10 cellular contexts compared by ENCODE assay signal in genomic region chr18:48927286-48928080, GRCh38. TPM values are rescaled to one million over a fixed set of nuclear protein-coding genes. Genes with fewer than 3 reads are reported as not detected.
A peak's percentile ranks its signal among the peaks of the same experiment; 100 is the strongest.
DNase-seq lines count a peak whose midpoint lies in the region; ATAC-seq and TF ChIP-seq lines count a peak whose summit lies in the region.
"Had no signal": no experiment of that assay in that cellular context is flagged by ENCODE, and none has a peak within 500 bp of the region (broad histone marks: within the 10 kb centered on the region; RNA-seq: fewer than 3 reads in every experiment).

No MANE protein-coding gene starts in this region.

- H3K9me3 ChIP-seq in BLaER1 (no peaks in the 10 kb centered on the region), ascending aorta (no peaks in the 10 kb centered on the region), muscle layer of colon (ENCODE audit: low read length) (no peaks in the 10 kb centered on the region), PC-3 (ENCODE audit: low read length) (no peaks in the 10 kb centered on the region)

- H3K27ac ChIP-seq in BLaER1: no peak overlapping the region
- 0 out of 2 replicates have a peak overlapping the region, but pooled peaks have one; percentile 19 for H3K27ac ChIP-seq in GM23338 (ENCODE audit: low read depth)
- H3K27ac ChIP-seq in ascending aorta: peak overlapping the region; percentile 97 to 99
- H3K27ac ChIP-seq in muscle layer of colon (ENCODE audit: low read depth, low read length): peak overlapping the region; percentile 27
- H3K27ac ChIP-seq in PC-3 (ENCODE audit: low read length): no peak overlapping the region

- H3K36me3 ChIP-seq in BLaER1 (peaks cover 9% of the 10 kb centered on the region; the same call in 1 of the 2 replicates), GM23338 (ENCODE audit: insufficient read depth) (no peaks in the 10 kb centered on the region), ascending aorta (peaks cover 0 to 2% of the 10 kb centered on the region in 2 donors), muscle layer of colon (ENCODE audit: insufficient read depth, low read length) (no peaks in the 10 kb centered on the region), PC-3 (ENCODE audit: low read depth, low read length) (no peaks in the 10 kb centered on the region)

- H3K4me1 ChIP-seq in BLaER1 (peaks cover 99% of the 10 kb centered on the region), GM23338 (ENCODE audit: insufficient read depth) (peaks cover 91% of the 10 kb centered on the region), ascending aorta (peaks cover 55 to 94% of the 10 kb centered on the region in 2 donors), muscle layer of colon (ENCODE audit: insufficient read depth, low read length) (peaks cover 91% of the 10 kb centered on the region), PC-3 (ENCODE audit: insufficient read depth, low read length) (peaks cover 13% of the 10 kb centered on the region)

- 0 out of 3 replicates have a peak, but pooled peaks cover 3% of the 10 kb centered on the region for H3K9me3 Mint-ChIP-seq in GM23338

- POLR2A ChIA-PET in PC-3 (lab: Charles Lee; ENCODE audit: unreplicated experiment): no interaction called here

- TF ChIP-seq CTCF in GM23338 (conservative IDR thresholded peaks at IDR 0.05; ENCODE audit: low read depth in 2 of 2) (no peak), ascending aorta (IDR thresholded peaks at IDR 0.05) (no peak), PC-3 (conservative IDR thresholded peaks at IDR 0.05; ENCODE audit: low read depth, low read length) (no peak)

- H3K9ac ChIP-seq in BLaER1 (no peak overlapping the region), muscle layer of colon (ENCODE audit: low read length) (no peak overlapping the region), PC-3 (ENCODE audit: low read length) (no peak overlapping the region)

- no TSS peak for BruUV-seq in PC-3 (replicated peaks; lab: Mats Ljungman, UMichigan)

- H3K79me2 ChIP-seq in GM23338 (replicated peaks; ENCODE audit: insufficient read depth): peaks cover 98% of the 10 kb centered on the region
- no peaks in the 10 kb centered on the region for H3K79me2 ChIP-seq in PC-3 (ENCODE audit: low read length)

- peak overlapping the region; percentile 96 for H3K4me2 ChIP-seq in BLaER1
- peak overlapping the region; percentile 55 for H3K4me2 ChIP-seq in GM23338
- H3K4me2 ChIP-seq in PC-3 (ENCODE audit: low read length): no peak overlapping the region

- H3K4me1 Mint-ChIP-seq in GM23338: peaks cover 96% of the 10 kb centered on the region

- 0 out of 2 replicates have a peak overlapping the region, but pooled peaks have one; percentile 41 for H3K27ac Mint-ChIP-seq in GM23338

- intact Hi-C loops in ascending aorta (cut with DNase I): loop anchor here (2.0 kb wide), 1 partner anchor 25 kb away; no protein-coding TSS in a partner anchor
- intact Hi-C loops in PC-3 (cut with micrococcal nuclease): no loop called here

- no peak overlapping the region for H3K4me3 Mint-ChIP-seq in GM23338

- CTCF ChIA-PET in PC-3 (lab: Charles Lee): no interaction called here

- no peak overlapping the region for H3K4me3 ChIP-seq in BLaER1
- no peak overlapping the region for H3K4me3 ChIP-seq in GM23338
- H3K4me3 ChIP-seq in ascending aorta: peak overlapping the region in 1 of 2 donors; percentile 21
- H3K4me3 ChIP-seq in muscle layer of colon (ENCODE audit: low read depth in 1 of 2, low read length in 2 of 2): no peak overlapping the region
- H3K4me3 ChIP-seq in PC-3 (ENCODE audit: low read length): no peak overlapping the region

- no peaks in the 10 kb centered on the region for H3K9me2 ChIP-seq in GM23338 (ENCODE audit: insufficient read depth)
- no peaks in the 10 kb centered on the region for H3K9me2 ChIP-seq in PC-3 (replicated peaks; ENCODE audit: low read length)

- peaks cover 19% of the 10 kb centered on the region for H3K36me3 Mint-ChIP-seq in GM23338 (ENCODE audit: low read depth)

- no peak overlapping the region for H2AFZ ChIP-seq in GM23338
- H2AFZ ChIP-seq in PC-3 (ENCODE audit: low read length): no peak overlapping the region

- ATAC-seq in GM23338 (no peak), PC-3 (no peak)

- H3K27me3 Mint-ChIP-seq in GM23338 (ENCODE audit: insufficient read depth, low read depth, poor library complexity): peaks cover 31% of the 10 kb centered on the region

- peaks cover 10% of the 10 kb centered on the region; the same call in 1 of the 2 replicates for H3F3A ChIP-seq in GM23338 (replicated peaks; ENCODE audit: low read depth)
- no peaks in the 10 kb centered on the region for H3F3A ChIP-seq in PC-3 (ENCODE audit: low read length, unreplicated experiment)

- H3K27me3 ChIP-seq in BLaER1: no peaks in the 10 kb centered on the region
- no peaks in the 10 kb centered on the region for H3K27me3 ChIP-seq in GM23338 (ENCODE audit: insufficient read depth)
- no peaks in the 10 kb centered on the region for H3K27me3 ChIP-seq in ascending aorta
- no peaks in the 10 kb centered on the region for H3K27me3 ChIP-seq in muscle layer of colon (ENCODE audit: control insufficient read depth in 1 of 2, insufficient read depth in 2 of 2, low read length in 2 of 2)
- H3K27me3 ChIP-seq in PC-3 (ENCODE audit: low read length): no peaks in the 10 kb centered on the region

- DNase-seq in GM23338 (ENCODE audit: low spot score) (no peak), ascending aorta (ENCODE audit: low spot score in 2 of 2) (no peak), NCI-H1105 treated with DMSO at 0.1 percent for 48 hours (lab: John Stamatoyannopoulos, UW) (no peak), medulla oblongata (ENCODE audit: extremely low spot score) (no peak), COLO668 (lab: John Stamatoyannopoulos, UW; ENCODE audit: unreplicated experiment) (no peak), PC-3 (no peak)
- DNase-seq: Kasumi-1; stimulated activated CD8-positive, alpha-beta memory T cell treated with anti-CD3 and anti-CD28 coated beads, Interleukin-4, amount 100 ng/mL, for 48 hours had no signal

- H4K20me1 ChIP-seq in BLaER1 (peaks cover 99% of the 10 kb centered on the region), GM23338 (replicated peaks; ENCODE audit: insufficient read depth) (peaks cover 39% of the 10 kb centered on the region), PC-3 (ENCODE audit: low read length) (no peaks in the 10 kb centered on the region)

TF ChIP-seq in GM23338, 12 proteins besides CTCF, POLR2A, EP300 and RAD21 (continues in another document):
- TF ChIP-seq, protein P1, sequence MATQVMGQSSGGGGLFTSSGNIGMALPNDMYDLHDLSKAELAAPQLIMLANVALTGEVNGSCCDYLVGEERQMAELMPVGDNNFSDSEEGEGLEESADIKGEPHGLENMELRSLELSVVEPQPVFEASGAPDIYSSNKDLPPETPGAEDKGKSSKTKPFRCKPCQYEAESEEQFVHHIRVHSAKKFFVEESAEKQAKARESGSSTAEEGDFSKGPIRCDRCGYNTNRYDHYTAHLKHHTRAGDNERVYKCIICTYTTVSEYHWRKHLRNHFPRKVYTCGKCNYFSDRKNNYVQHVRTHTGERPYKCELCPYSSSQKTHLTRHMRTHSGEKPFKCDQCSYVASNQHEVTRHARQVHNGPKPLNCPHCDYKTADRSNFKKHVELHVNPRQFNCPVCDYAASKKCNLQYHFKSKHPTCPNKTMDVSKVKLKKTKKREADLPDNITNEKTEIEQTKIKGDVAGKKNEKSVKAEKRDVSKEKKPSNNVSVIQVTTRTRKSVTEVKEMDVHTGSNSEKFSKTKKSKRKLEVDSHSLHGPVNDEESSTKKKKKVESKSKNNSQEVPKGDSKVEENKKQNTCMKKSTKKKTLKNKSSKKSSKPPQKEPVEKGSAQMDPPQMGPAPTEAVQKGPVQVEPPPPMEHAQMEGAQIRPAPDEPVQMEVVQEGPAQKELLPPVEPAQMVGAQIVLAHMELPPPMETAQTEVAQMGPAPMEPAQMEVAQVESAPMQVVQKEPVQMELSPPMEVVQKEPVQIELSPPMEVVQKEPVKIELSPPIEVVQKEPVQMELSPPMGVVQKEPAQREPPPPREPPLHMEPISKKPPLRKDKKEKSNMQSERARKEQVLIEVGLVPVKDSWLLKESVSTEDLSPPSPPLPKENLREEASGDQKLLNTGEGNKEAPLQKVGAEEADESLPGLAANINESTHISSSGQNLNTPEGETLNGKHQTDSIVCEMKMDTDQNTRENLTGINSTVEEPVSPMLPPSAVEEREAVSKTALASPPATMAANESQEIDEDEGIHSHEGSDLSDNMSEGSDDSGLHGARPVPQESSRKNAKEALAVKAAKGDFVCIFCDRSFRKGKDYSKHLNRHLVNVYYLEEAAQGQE (IDR thresholded peaks at IDR 0.05; ENCODE audit: unreplicated experiment): no peak
- TF ChIP-seq POLR2AphosphoS5 (IDR thresholded peaks at IDR 0.05; ENCODE audit: low read depth): no peak
- no peak for TF ChIP-seq NANOG (IDR thresholded peaks at IDR 0.05; ENCODE audit: borderline replicate concordance)
- no peak for TF ChIP-seq ZNF331 (CRISPR knock-in tag; IDR thresholded peaks at IDR 0.05; ENCODE audit: low read depth)
- no peak for TF ChIP-seq EZH2 (IDR thresholded peaks at IDR 0.05; ENCODE audit: low read depth, unreplicated experiment)

RNA-seq across cellular contexts. Expression of gene SMAD7, which starts 23.3 kb away (rescaled TPM):
- total RNA-seq in GM23338 (2014; rRNA removed; shearing (Covaris generic)): 28.8 and 29.8 TPM in 2 replicates
- polyA plus RNA-seq in GM23338 (2016; fragmentation: Nextera tagmentation; extraction: Ambion mirVana): 11.8 and 12.0 TPM in 2 replicates
- total RNA-seq in ascending aorta: 76.5 TPM
- total RNA-seq in PC-3 (2014; rRNA removed): 7.9 and 9.4 TPM in 2 replicates

Comparison
In these comparisons a context has a peak if more than half of its experiments do, and no peak if none do; other contexts are left out.
1. H3K27ac ChIP-seq: peak in GM23338 (single experiment), ascending aorta (2 of 2) and muscle layer of colon (single experiment); none in BLaER1 (single experiment) and PC-3 (single experiment).